24 cellular contexts compared by ENCODE assay signal in the genomic region with DNA sequence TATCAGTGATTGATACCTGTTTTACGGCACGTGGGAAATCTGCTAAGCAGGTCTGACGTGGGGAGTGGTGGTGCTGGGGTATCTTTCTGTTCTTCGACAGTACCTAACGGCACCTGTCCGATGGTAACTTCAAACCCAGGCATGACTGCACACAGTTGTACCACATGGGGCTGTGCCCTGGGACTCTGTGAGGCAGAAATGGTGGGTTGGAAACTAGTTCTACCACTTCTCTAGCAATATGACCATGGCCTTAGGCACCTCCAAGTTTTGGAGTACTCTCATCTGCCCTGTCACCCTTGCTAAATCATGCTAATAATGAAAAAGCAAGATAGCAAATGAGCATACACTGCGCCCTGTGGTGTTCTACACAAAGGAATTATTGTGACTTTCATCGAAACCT. TPM values are rescaled to one million over a fixed set of nuclear protein-coding genes. Genes with fewer than 3 reads are reported as not detected.
"Had no signal": no experiment of that assay in that cellular context is flagged by ENCODE, and none has a peak within 500 bp of the region (broad histone marks: within the 10 kb centered on the region; RNA-seq: fewer than 3 reads in every experiment).

No MANE protein-coding gene starts in this region.

- ATAC-seq: activated naive CD4-positive, alpha-beta T cell treated with anti-CD3 and anti-CD28 coated beads, Interleukin-2, amount 50 U/mL, for 72 hours; activated T-helper 17 cell treated with anti-CD3 and anti-CD28 coated beads, Interleukin-2, amount 50 U/mL, for 72 hours; gastroesophageal sphincter; right lobe of liver; stimulated activated effector memory CD8-positive, alpha-beta T cell treated with anti-CD3 and anti-CD28 coated beads, Interleukin-12 subunit alpha, Interleukin-12 subunit beta, amount 100 ng/mL, for 72 hours; T-cell had no signal

- H3K27me3 ChIP-seq: adrenal gland, ascending aorta, gastroesophageal sphincter, right lobe of liver, stomach, upper lobe of left lung had no signal

- DNase-seq: activated CD8-positive, alpha-beta memory T cell treated with anti-CD3 and anti-CD28 coated beads for 24 hours; activated CD8-positive, alpha-beta memory T cell treated with anti-CD3 and anti-CD28 coated beads, Interleukin-2, amount 50 U/mL, for 4 hours; activated T-cell treated with anti-CD3 and anti-CD28 coated beads, Interleukin-2, amount 50 U/mL, for 24 hours; adrenal gland; cerebellar nuclear complex; head of caudate nucleus; hypothalamus; nucleus accumbens; posterior cingulate gyrus; right lobe of liver; small intestine; stimulated activated CD4-positive, alpha-beta T cell treated with anti-CD3 and anti-CD28 coated beads, Interleukin-2, amount 100 ng/mL, for 24 hours; stomach; T-cell; upper lobe of left lung had no signal

- H3K27ac Mint-ChIP-seq: activated naive CD4-positive, alpha-beta T cell treated with anti-CD3 and anti-CD28 coated beads, Interleukin-2, amount 50 U/mL, for 72 hours; activated T-cell treated with anti-CD3 and anti-CD28 coated beads, Interleukin-2, amount 50 U/mL, for 24 hours; activated T-helper 17 cell treated with anti-CD3 and anti-CD28 coated beads, Interleukin-2, amount 50 U/mL, for 72 hours; memory B cell; stimulated activated effector memory CD8-positive, alpha-beta T cell treated with anti-CD3 and anti-CD28 coated beads, Interleukin-12 subunit alpha, Interleukin-12 subunit beta, amount 100 ng/mL, for 72 hours; T-cell had no signal

- H3K4me3 Mint-ChIP-seq: activated T-cell treated with anti-CD3 and anti-CD28 coated beads, Interleukin-2, amount 50 U/mL, for 24 hours; activated T-helper 17 cell treated with anti-CD3 and anti-CD28 coated beads, Interleukin-2, amount 50 U/mL, for 72 hours; memory B cell; stimulated activated effector memory CD8-positive, alpha-beta T cell treated with anti-CD3 and anti-CD28 coated beads, Interleukin-12 subunit alpha, Interleukin-12 subunit beta, amount 100 ng/mL, for 72 hours; T-cell; WTC11 had no signal

- H3K27me3 Mint-ChIP-seq: activated T-cell treated with anti-CD3 and anti-CD28 coated beads, Interleukin-2, amount 50 U/mL, for 24 hours had no signal

- H3K27ac ChIP-seq: adrenal gland, ascending aorta, coronary artery, gastroesophageal sphincter, right lobe of liver had no signal

- H3K36me3 Mint-ChIP-seq: activated naive CD4-positive, alpha-beta T cell treated with anti-CD3 and anti-CD28 coated beads, Interleukin-2, amount 50 U/mL, for 72 hours; memory B cell; stimulated activated effector memory CD8-positive, alpha-beta T cell treated with anti-CD3 and anti-CD28 coated beads, Interleukin-12 subunit alpha, Interleukin-12 subunit beta, amount 100 ng/mL, for 72 hours; T-cell; WTC11 had no signal

- H3K4me1 ChIP-seq: ascending aorta had no signal

- H3K4me1 Mint-ChIP-seq: activated T-helper 17 cell treated with anti-CD3 and anti-CD28 coated beads, Interleukin-2, amount 50 U/mL, for 72 hours; memory B cell; stimulated activated effector memory CD8-positive, alpha-beta T cell treated with anti-CD3 and anti-CD28 coated beads, Interleukin-12 subunit alpha, Interleukin-12 subunit beta, amount 100 ng/mL, for 72 hours had no signal

- H3K4me3 ChIP-seq: adrenal gland, ascending aorta, coronary artery, gastroesophageal sphincter, right lobe of liver, stomach, upper lobe of left lung had no signal

- H3K36me3 ChIP-seq: adrenal gland, ascending aorta, gastroesophageal sphincter, right lobe of liver, stomach, upper lobe of left lung had no signal

- H3K9me3 ChIP-seq: adrenal gland, ascending aorta, gastroesophageal sphincter, right lobe of liver, stomach, upper lobe of left lung had no signal

- H3K9me3 Mint-ChIP-seq: activated naive CD4-positive, alpha-beta T cell treated with anti-CD3 and anti-CD28 coated beads, Interleukin-2, amount 50 U/mL, for 72 hours; activated T-cell treated with anti-CD3 and anti-CD28 coated beads, Interleukin-2, amount 50 U/mL, for 24 hours; activated T-helper 17 cell treated with anti-CD3 and anti-CD28 coated beads, Interleukin-2, amount 50 U/mL, for 72 hours; memory B cell; stimulated activated effector memory CD8-positive, alpha-beta T cell treated with anti-CD3 and anti-CD28 coated beads, Interleukin-12 subunit alpha, Interleukin-12 subunit beta, amount 100 ng/mL, for 72 hours; T-cell; WTC11 had no signal

RNA-seq across cellular contexts. Expression of a gene that starts 30.9 kb away (rescaled TPM):
- total RNA-seq: ascending aorta, mononuclear cell had no signal
